17 cellular contexts compared by ENCODE assay signal in the genomic region with DNA sequence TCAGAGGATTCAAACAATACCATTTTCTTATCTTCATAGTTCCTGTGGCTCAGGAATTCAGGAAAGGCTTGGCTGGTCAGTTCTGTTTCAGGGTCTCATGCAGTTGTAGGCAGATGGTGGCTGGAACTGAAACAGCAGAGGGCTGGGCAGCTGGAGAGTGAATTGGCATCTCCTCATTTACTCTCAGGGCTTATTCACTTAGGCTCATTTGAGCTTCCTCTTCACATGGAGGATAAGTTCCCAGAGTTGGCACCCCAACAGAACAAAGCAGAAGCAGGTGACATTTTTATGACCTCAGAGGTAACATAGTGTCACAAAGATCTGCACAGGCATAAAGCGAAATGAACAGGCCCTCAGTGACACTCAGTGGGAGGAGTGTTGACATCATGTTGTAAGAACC.
A peak's percentile ranks its signal among the peaks of the same experiment; 100 is the strongest.
DNase-seq lines count a peak whose midpoint lies in the region; ATAC-seq and TF ChIP-seq lines count a peak whose summit lies in the region.
"Had no signal": no experiment of that assay in that cellular context is flagged by ENCODE, and none has a peak within 500 bp of the region (broad histone marks: within the 10 kb centered on the region; RNA-seq: fewer than 3 reads in every experiment).

No MANE protein-coding gene starts in this region.

- H2BK12ac ChIP-seq in trophoblast cell (ENCODE audit: low read length): no peak overlapping the region

- H3K4ac ChIP-seq in trophoblast cell (ENCODE audit: low read depth, low read length): no peak overlapping the region

- no peaks in the 10 kb centered on the region for H3K4me1 Mint-ChIP-seq in osteocyte (ENCODE audit: unreplicated experiment)
- H3K4me1 Mint-ChIP-seq: naive thymus-derived CD8-positive, alpha-beta T cell had no signal

- H3K27me3 ChIP-seq in trophoblast cell (ENCODE audit: insufficient read depth, low read length): no peaks in the 10 kb centered on the region
- H3K27me3 ChIP-seq: spleen had no signal

- no peak overlapping the region for H4K12ac ChIP-seq in trophoblast cell (ENCODE audit: low read depth, low read length)

- H2AK5ac ChIP-seq in trophoblast cell (ENCODE audit: low read length): no peak overlapping the region

- H3K4me1 ChIP-seq in trophoblast cell (ENCODE audit: control insufficient read depth in 1 of 2, insufficient read depth in 2 of 2, low read length in 2 of 2): no peaks in the 10 kb centered on the region
- H3K4me1 ChIP-seq: prostate gland had no signal

- H3K27ac ChIP-seq in trophoblast cell (ENCODE audit: low read depth, low read length): no peak overlapping the region
- H3K27ac ChIP-seq: prostate gland, spleen had no signal

- H3K9ac ChIP-seq in trophoblast cell (ENCODE audit: low read length): no peak overlapping the region

- DNase-seq in HCEC 1CT: peak; percentile 1
- DNase-seq in amniotic epithelial cell (ENCODE audit: low read depth): peak; percentile 76
- DNase-seq in hepatic stellate cell (ENCODE audit: low spot score): peak; percentile 2
- DNase-seq in trophoblast cell: peak; percentile 48 to 77
- DNase-seq in osteocyte (ENCODE audit: extremely low spot score, unreplicated experiment): no peak
- no peak for DNase-seq in central memory CD4-positive, alpha-beta T cell
- DNase-seq: activated CD4-positive, alpha-beta T cell treated with anti-CD3 and anti-CD28 coated beads for 1 hour; left ventricle myocardium superior; naive thymus-derived CD8-positive, alpha-beta T cell; NCI-H1436; NCI-H345; NK-92 treated with Interleukin-12 subunit alpha and Interleukin-12 subunit beta, amount 100 ng/mL, for 24 hours; spleen had no signal

- no peaks in the 10 kb centered on the region for H3K79me2 ChIP-seq in trophoblast cell (ENCODE audit: control insufficient read depth, insufficient read depth, low read length, poor library complexity)

- H3K23ac ChIP-seq in trophoblast cell (ENCODE audit: low read length): no peak overlapping the region

- peaks cover 6% of the 10 kb centered on the region for H3K36me3 Mint-ChIP-seq in osteocyte (ENCODE audit: unreplicated experiment)
- H3K36me3 Mint-ChIP-seq: naive thymus-derived CD8-positive, alpha-beta T cell had no signal

- ATAC-seq in HG03460 (IDR thresholded peaks at IDR 0.05; ENCODE audit: unreplicated experiment): no peak
- ATAC-seq: GM12878; left ventricle myocardium superior; naive thymus-derived CD8-positive, alpha-beta T cell had no signal

- H3K9me3 ChIP-seq in trophoblast cell (ENCODE audit: insufficient read depth, low read depth, low read length): no peaks in the 10 kb centered on the region
- H3K9me3 ChIP-seq: prostate gland, spleen had no signal

- no peaks in the 10 kb centered on the region for H3K27me3 Mint-ChIP-seq in osteocyte (ENCODE audit: unreplicated experiment)
- H3K27me3 Mint-ChIP-seq: naive thymus-derived CD8-positive, alpha-beta T cell had no signal

- no peak overlapping the region for H3K14ac ChIP-seq in trophoblast cell (ENCODE audit: low read length)

- H3K18ac ChIP-seq in trophoblast cell (ENCODE audit: low read length): no peak overlapping the region

- WGBS in trophoblast cell (ENCODE audit: extremely low coverage, insufficient coverage, insufficient read length): no CpG with 5 or more reads among the region's 1 CpG

- no peak overlapping the region for H3K27ac Mint-ChIP-seq in osteocyte (ENCODE audit: unreplicated experiment)
- H3K27ac Mint-ChIP-seq: activated T-helper 2 cell treated with anti-CD3 and anti-CD28 coated beads, Interferon-gamma antibody, Interleukin-2, Interleukin-4, amounts not matched to agents 10 μg/mL and 5 μg/mL and 100 μg/mL, durations not matched to agents 14 hours and 24 hours and 36 hours had no signal

- TF ChIP-seq CTCF in osteocyte (IDR thresholded peaks at IDR 0.05): no peak

- no peak overlapping the region for H3K4me2 ChIP-seq in trophoblast cell (ENCODE audit: low read length)

- H3K36me3 ChIP-seq in trophoblast cell (ENCODE audit: control insufficient read depth in 1 of 2, insufficient read depth in 2 of 2, low read length in 2 of 2): peaks cover 8% of the 10 kb centered on the region in 2 experiments
- H3K36me3 ChIP-seq: prostate gland had no signal

- no peaks in the 10 kb centered on the region for H3K79me1 ChIP-seq in trophoblast cell (ENCODE audit: low read length)

- H3K4me3 Mint-ChIP-seq in osteocyte (ENCODE audit: unreplicated experiment): no peak overlapping the region
- H3K4me3 Mint-ChIP-seq: naive thymus-derived CD8-positive, alpha-beta T cell had no signal

- no peak overlapping the region for H3K4me3 ChIP-seq in trophoblast cell (ENCODE audit: low read depth, low read length)
- H3K4me3 ChIP-seq: GM12878, prostate gland, spleen had no signal

- H2BK5ac ChIP-seq in trophoblast cell (ENCODE audit: low read depth, low read length, poor library complexity): no peak overlapping the region

- no peak overlapping the region for H4K91ac ChIP-seq in trophoblast cell (ENCODE audit: low read depth, low read length)

- H2BK120ac ChIP-seq in trophoblast cell (ENCODE audit: insufficient read depth, low read length, poor library complexity): no peak overlapping the region

- H2AFZ ChIP-seq in trophoblast cell (ENCODE audit: insufficient read depth, low read length, poor library complexity): no peak overlapping the region

- H3K9me3 Mint-ChIP-seq in osteocyte (ENCODE audit: unreplicated experiment): no peaks in the 10 kb centered on the region
- H3K9me3 Mint-ChIP-seq: activated T-helper 2 cell treated with anti-CD3 and anti-CD28 coated beads, Interferon-gamma antibody, Interleukin-2, Interleukin-4, amounts not matched to agents 10 μg/mL and 5 μg/mL and 100 μg/mL, durations not matched to agents 14 hours and 24 hours and 36 hours; naive thymus-derived CD8-positive, alpha-beta T cell had no signal

- no peak overlapping the region for H4K8ac ChIP-seq in trophoblast cell (ENCODE audit: low read depth, low read length)

Comparison
In these comparisons a context has a peak if more than half of its experiments do, and no peak if none do; other contexts are left out.
1. DNase-seq: peak in HCEC 1CT (single experiment), amniotic epithelial cell (single experiment), hepatic stellate cell (single experiment) and trophoblast cell (2 of 2); none in osteocyte (single experiment) and central memory CD4-positive, alpha-beta T cell (single experiment).